ENCODE assay signal across 15 cellular contexts in genomic region chr7:12637328-12637727, GRCh38. TPM values are rescaled to one million over a fixed set of nuclear protein-coding genes. Genes with fewer than 3 reads are reported as not detected.
DNase-seq lines count a peak whose midpoint lies in the region; FAIRE-seq and TF ChIP-seq lines count a peak whose summit lies in the region.
"Had no signal": no experiment of that assay in that cellular context is flagged by ENCODE, and none has a peak within 500 bp of the region (broad histone marks: within the 10 kb centered on the region; RNA-seq: fewer than 3 reads in every experiment).

No MANE protein-coding gene starts in this region.

- no peak overlapping the region for H4K8ac ChIP-seq in H1 (ENCODE audit: extremely low read depth, insufficient read depth, low read length)

- no peak overlapping the region for H2AK5ac ChIP-seq in H1 (ENCODE audit: low read depth, low read length)

- no peaks in the 10 kb centered on the region for H3K9me3 ChIP-seq in CD4-positive, alpha-beta memory T cell (ENCODE audit: control insufficient read depth in 1 of 2, low read length in 2 of 2)
- H3K9me3 ChIP-seq in H1 (ENCODE audit: insufficient read depth in 2 of 2, low read depth in 1 of 2, low read length in 1 of 2) (no peaks in the 10 kb centered on the region), smooth muscle cell (replicated peaks; ENCODE audit: low read depth) (no peaks in the 10 kb centered on the region)
- H3K9me3 ChIP-seq: BLaER1 had no signal

- H2AFZ ChIP-seq in KMS-11 (ENCODE audit: low read depth) (peak overlapping the region; percentile 23; the same call in 1 of the 2 replicates), H1 (ENCODE audit: low read length) (0 out of 2 replicates have a peak overlapping the region, but pooled peaks have one; percentile 25), smooth muscle cell (ENCODE audit: low read depth) (peak overlapping the region; percentile 53)

- no peaks in the 10 kb centered on the region for H3F3A ChIP-seq in smooth muscle cell (ENCODE audit: low read depth)

- POLR2A ChIA-PET in CD4-positive, alpha-beta memory T cell (lab: Charles Lee; ENCODE audit: partially characterized antibody) = interaction anchor here (0.6 kb wide), 1 partner anchor 321 kb away, joined by 4 read pairs; no protein-coding TSS in a partner anchor
- POLR2A ChIA-PET in H1 (lab: Charles Lee; ENCODE audit: partially characterized antibody) = no interaction called here
- POLR2A ChIA-PET in GM10248 (lab: Yijun Ruan, JAX) = no interaction called here

- no peak overlapping the region for H3K23ac ChIP-seq in H1 (ENCODE audit: insufficient read length)

- H3K9me3 Mint-ChIP-seq in CD4-positive, alpha-beta memory T cell = no peaks in the 10 kb centered on the region

- H2BK5ac ChIP-seq in H1 (ENCODE audit: low read depth, low read length) = no peak overlapping the region

- H3K27me3 Mint-ChIP-seq in CD4-positive, alpha-beta memory T cell = peaks cover 0 to 2% of the 10 kb centered on the region in 2 donors

- intact Hi-C loops in CD4-positive, alpha-beta memory T cell (cut with micrococcal nuclease) = loop anchor here (5.0 kb wide), 2 partner anchors 110 to 235 kb away; partner anchors contain the start of gene VWDE

- no peak overlapping the region for H4K91ac ChIP-seq in H1 (replicated peaks; ENCODE audit: insufficient read length, low read length)

- H2BK12ac ChIP-seq in H1 (ENCODE audit: low read depth, low read length) = no peak overlapping the region

- no peak for TF ChIP-seq RAD21 in H1 (IDR thresholded peaks at IDR 0.05 in 1 of 2, conservative IDR thresholded peaks at IDR 0.05 in 1 of 2; ENCODE audit: low read depth in 2 of 2, low read length in 2 of 2)

- no peak overlapping the region for H3K4ac ChIP-seq in H1 (replicated peaks; ENCODE audit: insufficient read length, low read depth, low read length)

- no peak overlapping the region for H4K5ac ChIP-seq in H1 (ENCODE audit: insufficient read length, low read depth, low read length)

- no peak for FAIRE-seq in H1 (lab: Jason Lieb, UNC)
- FAIRE-seq: G401.6, GM12878 had no signal

- H3K27ac ChIP-seq in CD4-positive, alpha-beta memory T cell (ENCODE audit: low read depth, low read length) = no peak overlapping the region
- H3K27ac ChIP-seq in KMS-11 = no peak overlapping the region
- H3K27ac ChIP-seq in H1 (ENCODE audit: low read depth, low read length) = no peak overlapping the region
- no peak overlapping the region for H3K27ac ChIP-seq in smooth muscle cell (ENCODE audit: low read depth)
- H3K27ac ChIP-seq: BLaER1, GM23248 had no signal

- no peaks in the 10 kb centered on the region for H3K36me3 Mint-ChIP-seq in CD4-positive, alpha-beta memory T cell

- H2BK120ac ChIP-seq in H1 (replicated peaks; ENCODE audit: low read depth, low read length) = no peak overlapping the region

- H3K4me3 ChIP-seq in CD4-positive, alpha-beta memory T cell (ENCODE audit: low read length in 2 of 2) = no peak overlapping the region
- no peak overlapping the region for H3K4me3 ChIP-seq in KMS-11 (IDR thresholded peaks at IDR 0.05; ENCODE audit: insufficient read depth, low read depth, low read length)
- H3K4me3 ChIP-seq in H1 (ENCODE audit: extremely low read depth in 1 of 4, insufficient read depth in 2 of 4, low read depth in 3 of 4, low read length in 4 of 4) = no peak overlapping the region
- no peak overlapping the region for H3K4me3 ChIP-seq in smooth muscle cell
- H3K4me3 ChIP-seq: BLaER1, GM12878 had no signal

- H3K23me2 ChIP-seq in H1 (ENCODE audit: low read depth, low read length) = no peaks in the 10 kb centered on the region

- no peaks in the 10 kb centered on the region for H3K79me1 ChIP-seq in H1 (ENCODE audit: low read depth, low read length)

- H3K18ac ChIP-seq in H1 (ENCODE audit: extremely low read depth, low read length) = no peak overlapping the region

- peaks cover 17% of the 10 kb centered on the region for H3K4me1 ChIP-seq in CD4-positive, alpha-beta memory T cell (ENCODE audit: insufficient read depth, low read length)
- H3K4me1 ChIP-seq in KMS-11 (ENCODE audit: low read depth, poor library complexity, severe bottlenecking) (peaks cover 16% of the 10 kb centered on the region), H1 (replicated peaks in 1 of 4; ENCODE audit: control insufficient read depth in 3 of 4, insufficient read depth in 4 of 4, low read length in 3 of 4) (no peaks in the 10 kb centered on the region), smooth muscle cell (ENCODE audit: low read depth) (no peaks in the 10 kb centered on the region)

- H3K36me3 ChIP-seq in CD4-positive, alpha-beta memory T cell (ENCODE audit: insufficient read depth, low read length) = no peaks in the 10 kb centered on the region
- no peaks in the 10 kb centered on the region for H3K36me3 ChIP-seq in KMS-11 (ENCODE audit: insufficient read depth)
- H3K36me3 ChIP-seq in H1 (ENCODE audit: control insufficient read depth in 2 of 4, insufficient read depth in 4 of 4, low read length in 3 of 4) = no peaks in the 10 kb centered on the region
- H3K36me3 ChIP-seq in smooth muscle cell (ENCODE audit: low read depth) = no peaks in the 10 kb centered on the region
- H3K36me3 ChIP-seq: BLaER1 had no signal

- no peak overlapping the region for H2BK15ac ChIP-seq in H1 (ENCODE audit: low read length)

- H2BK20ac ChIP-seq in H1 (ENCODE audit: low read length) = no peak overlapping the region

- H3K27me3 ChIP-seq in CD4-positive, alpha-beta memory T cell (ENCODE audit: insufficient read depth, low read length) = no peaks in the 10 kb centered on the region
- H3K27me3 ChIP-seq in KMS-11 (ENCODE audit: insufficient read depth, low read depth) (no peaks in the 10 kb centered on the region), H1 (replicated peaks in 1 of 4; ENCODE audit: control insufficient read depth in 3 of 4, extremely low read depth in 1 of 4, insufficient read depth in 3 of 4, low read length in 3 of 4) (no peaks in the 10 kb centered on the region), smooth muscle cell (ENCODE audit: low read depth) (no peaks in the 10 kb centered on the region)
- H3K27me3 ChIP-seq: BLaER1 had no signal

- H3K79me2 ChIP-seq in KMS-11 (ENCODE audit: insufficient read depth, low read depth) = no peaks in the 10 kb centered on the region
- no peaks in the 10 kb centered on the region for H3K79me2 ChIP-seq in H1 (ENCODE audit: control insufficient read depth in 1 of 2, insufficient read depth in 2 of 2, low read length in 2 of 2)
- no peaks in the 10 kb centered on the region for H3K79me2 ChIP-seq in smooth muscle cell (ENCODE audit: low read depth)

- no peak for TF ChIP-seq EP300 in H1 (IDR thresholded peaks at IDR 0.05; ENCODE audit: borderline replicate concordance in 1 of 2, low read depth in 2 of 2, low read length in 2 of 2)

- peaks cover 14 to 34% (median 26%) of the 10 kb centered on the region in 4 donors for H3K4me1 Mint-ChIP-seq in CD4-positive, alpha-beta memory T cell

- no peak overlapping the region for H3K4me2 ChIP-seq in KMS-11
- no peak overlapping the region for H3K4me2 ChIP-seq in H1 (ENCODE audit: insufficient read depth in 1 of 2, low read depth in 2 of 2, low read length in 2 of 2)
- no peak overlapping the region for H3K4me2 ChIP-seq in smooth muscle cell
- H3K4me2 ChIP-seq: BLaER1 had no signal

- H3K56ac ChIP-seq in H1 (replicated peaks; ENCODE audit: insufficient read length, low read depth, low read length) = no peak overlapping the region

- TF ChIP-seq CTCF in KMS-11 (conservative IDR thresholded peaks at IDR 0.05; ENCODE audit: low read depth, low read length) (no peak), H1 (IDR thresholded peaks at IDR 0.05; ENCODE audit: control extremely low read depth in 1 of 3, insufficient read depth in 1 of 3, low read depth in 1 of 3, low read length in 3 of 3) (no peak), smooth muscle cell (IDR thresholded peaks at IDR 0.05; ENCODE audit: borderline replicate concordance, insufficient read depth, poor library complexity, severe bottlenecking) (no peak), GM10248 (IDR thresholded peaks at IDR 0.05; ENCODE audit: control extremely low read depth, extremely low read depth, low read depth, missing control alignments) (no peak)

- TF ChIP-seq POLR2A in H1 (IDR thresholded peaks at IDR 0.05; ENCODE audit: control extremely low read depth in 1 of 2, low read depth in 2 of 2, low read length in 2 of 2) = no peak

- peak overlapping the region in 5 of 7 donors; percentile 3 to 82 (median 60) for H3K27ac Mint-ChIP-seq in CD4-positive, alpha-beta memory T cell

- H4K20me1 ChIP-seq in KMS-11 (ENCODE audit: insufficient read depth) (no peaks in the 10 kb centered on the region), H1 (replicated peaks in 1 of 2; ENCODE audit: control insufficient read depth in 1 of 2, insufficient read depth in 2 of 2, low read length in 2 of 2) (no peaks in the 10 kb centered on the region), smooth muscle cell (ENCODE audit: low read depth) (no peaks in the 10 kb centered on the region)
- H4K20me1 ChIP-seq: BLaER1 had no signal

- DNase-seq in CD4-positive, alpha-beta memory T cell = no peak
- DNase-seq in H1 (ENCODE audit: low read depth in 1 of 2, low spot score in 2 of 2) = no peak
- DNase-seq in smooth muscle cell (lab: John Stamatoyannopoulos, UW; ENCODE audit: unreplicated experiment) = no peak
- no peak for DNase-seq in GM10248 (ENCODE audit: extremely low spot score)
- DNase-seq in NCI-H1417 treated with DMSO at 0.1 percent for 48 hours (lab: John Stamatoyannopoulos, UW) = no peak
- DNase-seq in HuH-7.5 (ENCODE audit: low spot score) = no peak
- DNase-seq: DND-41, GM23248, NCI-H1417, NCI-H1930, NCI-H2171 treated with DMSO at 0.1 percent for 48 hours had no signal

- no peak overlapping the region for H3K14ac ChIP-seq in H1 (ENCODE audit: insufficient read length)

- H3K9ac ChIP-seq in KMS-11 = no peak overlapping the region
- no peak overlapping the region for H3K9ac ChIP-seq in H1 (replicated peaks in 1 of 4; ENCODE audit: extremely low read depth in 1 of 4, low read depth in 3 of 4, low read length in 3 of 4)
- H3K9ac ChIP-seq in smooth muscle cell (ENCODE audit: low read depth) = no peak overlapping the region
- H3K9ac ChIP-seq: BLaER1, GM23248 had no signal

- H3K4me3 Mint-ChIP-seq in CD4-positive, alpha-beta memory T cell = peak overlapping the region in 1 of 8 donors; percentile 16

- CTCF ChIA-PET in CD4-positive, alpha-beta memory T cell (lab: Charles Lee; ENCODE audit: partially characterized antibody) = interaction anchor here (1.4 to 2.3 kb wide), 2 partner anchors 14 to 38 kb away, joined by 3 to 6 read pairs; no protein-coding TSS in a partner anchor
- CTCF ChIA-PET in H1 (lab: Charles Lee; ENCODE audit: partially characterized antibody) (interaction anchor here (0.6 to 4.5 kb wide), 9 partner anchors 9 to 625 kb away, joined by 3 to 24 read pairs (median 5); partner anchors contain the start of gene ARL4A), GM10248 (lab: Yijun Ruan, JAX) (interaction anchor here (1.8 to 1.9 kb wide), 2 partner anchors 22 to 625 kb away, joined by 4 to 5 read pairs; no protein-coding TSS in a partner anchor)

RNA-seq across cellular contexts. Expression of gene ARL4A, which starts 50.1 kb away (rescaled TPM):
- 10 to 100 TPM; 11.6 to 12.9 TPM for total RNA-seq in CD4-positive, alpha-beta memory T cell
- polyA plus RNA-seq in CD4-positive, alpha-beta memory T cell = 100 to 1,000 TPM in 1 of 2 donors, 10 to 100 TPM in 1; 58.1 to 101 TPM
- 29.2 and 31.5 TPM in 2 replicates for total RNA-seq in H1 (2021; fragmentation: NEBNext Ultra II Directional; extraction: Animal tissue kit (Norgen Biotek cat#: 25700))
- 7.2 and 14.5 TPM in 2 replicates for polyA plus RNA-seq in H1 (2011; rRNA removed)
- 17.1 TPM for polyA plus RNA-seq in H1 (2011; cell fraction: cytosol; rRNA removed)
- 3.7 TPM for polyA plus RNA-seq in H1 (2011; cell fraction: nucleus; rRNA removed)
- 19.7 to 40.3 TPM (median 22.8 TPM) in 4 replicates for polyA plus RNA-seq in H1 (2012, experiment 1 of 2)
- 5.4 TPM for polyA plus RNA-seq in H1 (2012, experiment 2 of 2)
- polyA plus RNA-seq in H1 (2013, experiment 1 of 2) = 33.9 TPM
- 34.8 TPM for polyA plus RNA-seq in H1 (2013, experiment 2 of 2)
- polyA minus RNA-seq in H1 (2011; rRNA and poly(A)+ RNA removed) = 11.7 and 12.4 TPM in 2 replicates
- polyA minus RNA-seq in H1 (2011; cell fraction: cytosol; rRNA and poly(A)+ RNA removed) = 11.4 TPM
- 20.7 TPM for polyA minus RNA-seq in H1 (2011; cell fraction: nucleus; rRNA and poly(A)+ RNA removed)
- total RNA-seq in smooth muscle cell = 86.6 and 112 TPM in 2 replicates
- 97.3 and 113 TPM in 2 replicates for polyA plus RNA-seq in smooth muscle cell
